In the genomic region with DNA sequence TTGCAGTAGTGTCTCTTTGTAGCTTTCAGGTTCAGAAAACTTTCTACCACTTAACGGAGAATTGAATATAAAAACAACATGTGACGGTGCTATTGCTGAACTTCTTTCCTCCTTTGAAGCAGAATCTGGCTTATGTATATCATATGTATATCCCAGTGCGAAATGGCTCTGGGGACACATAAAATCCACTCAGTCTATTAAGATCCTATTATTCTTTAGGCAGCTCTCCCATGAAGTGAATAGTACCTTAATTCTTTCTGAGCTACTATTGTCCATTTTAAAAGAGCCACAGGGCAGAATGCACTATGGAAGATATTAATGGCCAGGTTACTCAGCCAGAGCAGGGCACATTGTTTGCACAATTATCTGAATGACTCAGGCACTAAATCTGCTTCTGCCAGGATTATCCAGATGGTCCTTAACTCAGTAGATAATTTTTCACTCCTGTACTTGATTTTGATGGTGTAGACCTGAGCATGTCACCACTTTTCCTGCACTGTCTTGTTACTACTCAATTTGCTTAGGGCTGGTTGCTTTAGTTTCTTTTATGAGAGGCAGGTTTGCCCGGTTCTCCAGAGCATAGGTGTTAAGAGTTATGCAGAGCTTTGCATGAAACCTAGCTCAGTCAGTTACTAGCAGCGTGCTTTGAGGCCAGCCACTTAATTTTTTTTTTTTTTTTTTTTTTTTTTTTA, we compare ENCODE assay signal across 13 cellular contexts. TPM values are rescaled to one million over a fixed set of nuclear protein-coding genes. Genes with fewer than 3 reads are reported as not detected.
DNase-seq lines count a peak whose midpoint lies in the region; ATAC-seq, FAIRE-seq and TF ChIP-seq lines count a peak whose summit lies in the region.
"Had no signal": no experiment of that assay in that cellular context is flagged by ENCODE, and none has a peak within 500 bp of the region (broad histone marks: within the 10 kb centered on the region; RNA-seq: fewer than 3 reads in every experiment).

No MANE protein-coding gene starts in this region.

- peak; percentile 89 for FAIRE-seq in D721Med (lab: Jason Lieb, UNC)
- FAIRE-seq: colon had no signal

- ATAC-seq in gastroesophageal sphincter = peak; percentile 28
- no peak for ATAC-seq in HG03378 (IDR thresholded peaks at IDR 0.05; ENCODE audit: unreplicated experiment)
- no peak for ATAC-seq in HG03095 (IDR thresholded peaks at IDR 0.05; ENCODE audit: unreplicated experiment)

- TF ChIP-seq POLR2A in gastroesophageal sphincter (IDR thresholded peaks at IDR 0.05) = no peak

- no peaks in the 10 kb centered on the region for H3K36me3 ChIP-seq in gastroesophageal sphincter
- H3K36me3 ChIP-seq: BLaER1, SJSA1 had no signal

- TF ChIP-seq EP300 in gastroesophageal sphincter (IDR thresholded peaks at IDR 0.05) = no peak

- H3K4me3 ChIP-seq in gastroesophageal sphincter = no peak overlapping the region
- H3K4me3 ChIP-seq: BLaER1, SJSA1 had no signal

- peak overlapping the region in 1 of 4 donors; percentile 3 for H3K27ac ChIP-seq in gastroesophageal sphincter
- H3K27ac ChIP-seq: BLaER1, SJSA1 had no signal

- H3K9me3 ChIP-seq in gastroesophageal sphincter = no peaks in the 10 kb centered on the region
- H3K9me3 ChIP-seq: SJSA1 had no signal

- H3K27me3 ChIP-seq in gastroesophageal sphincter = no peaks in the 10 kb centered on the region
- H3K27me3 ChIP-seq: BLaER1 had no signal

- H3K4me1 ChIP-seq in gastroesophageal sphincter = peaks cover 0 to 17% (median 0%) of the 10 kb centered on the region in 3 donors
- H3K4me1 ChIP-seq: BLaER1, SJSA1 had no signal

- 73 to 82% methylated on average over 5 of the region's 5 CpGs for WGBS in gastroesophageal sphincter (ENCODE audit: low coverage in 1 of 2), 2 donors

- no peak for DNase-seq in D721Med (ENCODE audit: insufficient read length, low spot score)
- DNase-seq in NCI-H1694 (lab: John Stamatoyannopoulos, UW) = peak; percentile 67
- DNase-seq in OCI-M1 (lab: John Stamatoyannopoulos, UW) = peak; percentile 16
- DNase-seq in stimulated activated CD4-positive, alpha-beta T cell treated with anti-CD3 and anti-CD28 coated beads, Interleukin-4, amount 100 ng/mL, for 1 hour = no peak
- DNase-seq in NCI-H2227 (lab: John Stamatoyannopoulos, UW; ENCODE audit: unreplicated experiment) = no peak
- DNase-seq: activated naive CD8-positive, alpha-beta T cell treated with anti-CD3 and anti-CD28 coated beads, Interleukin-2, amount 10 ng/mL, durations not matched to agents 7 days and 5 days; GF-D8 had no signal

- TF ChIP-seq CTCF in D721Med (IDR thresholded peaks at IDR 0.05; ENCODE audit: insufficient read depth, missing control alignments) = no peak
- no peak for TF ChIP-seq CTCF in gastroesophageal sphincter (IDR thresholded peaks at IDR 0.05)

RNA-seq across cellular contexts. Expression of a gene that starts 5.5 kb away (rescaled TPM):
- 100 to 1,000 TPM in 2 of 4 donors, 10 to 100 TPM in 2; 64.1 to 193 (median 92.4) TPM for total RNA-seq in gastroesophageal sphincter
- total RNA-seq: activated naive CD8-positive, alpha-beta T cell treated with anti-CD3 and anti-CD28 coated beads, Interleukin-2, amount 10 ng/mL, durations not matched to agents 7 days and 5 days had no signal

Comparison
In these comparisons a context has a peak if more than half of its experiments do, and no peak if none do; other contexts are left out.
1. DNase-seq: peak in NCI-H1694 (single experiment) and OCI-M1 (single experiment); none in D721Med (single experiment), stimulated activated CD4-positive, alpha-beta T cell treated with anti-CD3 and anti-CD28 coated beads, Interleukin-4, amount 100 ng/mL, for 1 hour (single experiment) and NCI-H2227 (single experiment).